29 cellular contexts compared by ENCODE assay signal in genomic region chr12:43208627-43209026, GRCh38.
DNase-seq lines count a peak whose midpoint lies in the region; ATAC-seq and TF ChIP-seq lines count a peak whose summit lies in the region.
"Had no signal": no experiment of that assay in that cellular context is flagged by ENCODE, and none has a peak within 500 bp of the region (broad histone marks: within the 10 kb centered on the region; RNA-seq: fewer than 3 reads in every experiment).

No MANE protein-coding gene starts in this region.

- H3K4me3 ChIP-seq in astrocyte of the spinal cord (ENCODE audit: low read depth, low read length) (no peak overlapping the region), kidney epithelial cell (ENCODE audit: low read depth, low read length) (no peak overlapping the region), skeletal muscle cell (ENCODE audit: low read depth, low read length) (no peak overlapping the region)
- H3K4me3 ChIP-seq: pancreas, spleen, tibial artery had no signal

- POLR2A ChIA-PET in activated CD4-positive, alpha-beta T cell treated with anti-CD3 and anti-CD28 coated beads, Interleukin-2, amount 10 ng/mL, durations not matched to agents 7 days and 5 days (lab: Charles Lee) = no interaction called here

- H3K4me1 Mint-ChIP-seq in activated CD4-positive, alpha-beta T cell treated with anti-CD3 and anti-CD28 coated beads, Interleukin-2, amount 10 ng/mL, durations not matched to agents 7 days and 5 days = peaks cover 9% of the 10 kb centered on the region
- H3K4me1 Mint-ChIP-seq: activated CD4-positive, alpha-beta memory T cell treated with anti-CD3 and anti-CD28 coated beads, Interleukin-2, amount 10 ng/mL, durations not matched to agents 7 days and 5 days; natural killer cell had no signal

- H3K27ac Mint-ChIP-seq in activated CD4-positive, alpha-beta T cell treated with anti-CD3 and anti-CD28 coated beads, Interleukin-2, amount 10 ng/mL, durations not matched to agents 7 days and 5 days = no peak overlapping the region
- H3K27ac Mint-ChIP-seq: activated CD4-positive, alpha-beta memory T cell treated with anti-CD3 and anti-CD28 coated beads, Interleukin-2, amount 10 ng/mL, durations not matched to agents 7 days and 5 days; activated naive CD8-positive, alpha-beta T cell treated with anti-CD3 and anti-CD28 coated beads, Interleukin-2, amount 50 U/mL, for 24 hours; HFFc6; mesothelial cell of epicardium; natural killer cell had no signal

- in situ Hi-C loops in astrocyte of the spinal cord (cut with HindIII; ENCODE audit: low sequenced_read_pairs) = no loop called here

- DNase-seq in Daoy (ENCODE audit: low read depth) (peak; percentile 43), astrocyte of the spinal cord (ENCODE audit: low read depth, low spot score) (peak; percentile 93), kidney epithelial cell (ENCODE audit: low read depth) (peak; percentile 64), skeletal muscle cell (ENCODE audit: low read depth) (peak; percentile 50), C1 segment of cervical spinal cord (lab: John Stamatoyannopoulos, UW) (no peak)
- DNase-seq in activated CD4-positive, alpha-beta T cell treated with anti-CD3 and anti-CD28 coated beads, Interleukin-2, amount 10 ng/mL, durations not matched to agents 7 days and 5 days = no peak
- DNase-seq: activated CD4-positive, alpha-beta memory T cell treated with anti-CD3 and anti-CD28 coated beads, Interleukin-2, amount 10 ng/mL, durations not matched to agents 7 days and 5 days; activated CD4-positive, CD25-positive, alpha-beta regulatory T cell; activated effector memory CD4-positive, alpha-beta T cell treated with anti-CD3 and anti-CD28 coated beads, Interleukin-2, amount 50 U/mL, for 16 hours; activated naive CD8-positive, alpha-beta T cell treated with anti-CD3 and anti-CD28 coated beads, Interleukin-2, amount 50 U/mL, for 24 hours; central memory CD4-positive, alpha-beta T cell; erythroblast; HFFc6; Karpas-422; natural killer cell; NCI-H187; NCI-H345; NCI-H774; OCI-M1; pancreas; Right ventricle myocardium superior; spleen; stimulated activated CD4-positive, alpha-beta T cell treated with anti-CD3 and anti-CD28 coated beads, Interleukin-4, amount 100 ng/mL, for 24 hours; stimulated activated naive CD8-positive, alpha-beta T cell treated with anti-CD3 and anti-CD28 coated beads, Interleukin-15, Interleukin-2, amounts not matched to agents 100 U/mL and 50 U/mL, for 24 hours; SW 1271; tibial artery had no signal

- H3K4me3 Mint-ChIP-seq in activated CD4-positive, alpha-beta T cell treated with anti-CD3 and anti-CD28 coated beads, Interleukin-2, amount 10 ng/mL, durations not matched to agents 7 days and 5 days = no peak overlapping the region
- H3K4me3 Mint-ChIP-seq: activated CD4-positive, alpha-beta memory T cell treated with anti-CD3 and anti-CD28 coated beads, Interleukin-2, amount 10 ng/mL, durations not matched to agents 7 days and 5 days; activated naive CD8-positive, alpha-beta T cell treated with anti-CD3 and anti-CD28 coated beads, Interleukin-2, amount 50 U/mL, for 24 hours; HFFc6; mesothelial cell of epicardium; natural killer cell had no signal

- peaks cover 3% of the 10 kb centered on the region for H3K27me3 Mint-ChIP-seq in activated CD4-positive, alpha-beta T cell treated with anti-CD3 and anti-CD28 coated beads, Interleukin-2, amount 10 ng/mL, durations not matched to agents 7 days and 5 days
- H3K27me3 Mint-ChIP-seq: activated CD4-positive, alpha-beta memory T cell treated with anti-CD3 and anti-CD28 coated beads, Interleukin-2, amount 10 ng/mL, durations not matched to agents 7 days and 5 days; activated naive CD8-positive, alpha-beta T cell treated with anti-CD3 and anti-CD28 coated beads, Interleukin-2, amount 50 U/mL, for 24 hours had no signal

- H3K27me3 ChIP-seq in kidney epithelial cell (ENCODE audit: control insufficient read depth, insufficient read depth, low read length) = no peaks in the 10 kb centered on the region
- H3K27me3 ChIP-seq: pancreas, spleen, tibial artery had no signal

- CTCF ChIA-PET in activated CD4-positive, alpha-beta T cell treated with anti-CD3 and anti-CD28 coated beads, Interleukin-2, amount 10 ng/mL, durations not matched to agents 7 days and 5 days (lab: Charles Lee) = no interaction called here

- ATAC-seq in GM18520 (IDR thresholded peaks at IDR 0.05; ENCODE audit: unreplicated experiment) (no peak), HG03280 (IDR thresholded peaks at IDR 0.05; ENCODE audit: unreplicated experiment) (no peak)
- ATAC-seq: activated naive CD8-positive, alpha-beta T cell treated with anti-CD3 and anti-CD28 coated beads, Interleukin-2, amount 50 U/mL, for 24 hours; natural killer cell; pancreas; stimulated activated naive CD8-positive, alpha-beta T cell treated with anti-CD3 and anti-CD28 coated beads, Interleukin-15, Interleukin-2, amounts not matched to agents 100 U/mL and 50 U/mL, for 24 hours had no signal

- H3K36me3 Mint-ChIP-seq in activated CD4-positive, alpha-beta T cell treated with anti-CD3 and anti-CD28 coated beads, Interleukin-2, amount 10 ng/mL, durations not matched to agents 7 days and 5 days (ENCODE audit: low read depth) = no peaks in the 10 kb centered on the region
- H3K36me3 Mint-ChIP-seq: natural killer cell had no signal

- H3K36me3 ChIP-seq in kidney epithelial cell (ENCODE audit: control insufficient read depth, insufficient read depth, low read length) = no peaks in the 10 kb centered on the region
- H3K36me3 ChIP-seq: pancreas, spleen, tibial artery had no signal

- TF ChIP-seq CTCF in astrocyte of the spinal cord (IDR thresholded peaks at IDR 0.05; ENCODE audit: low read depth, low read length) (no peak), kidney epithelial cell (IDR thresholded peaks at IDR 0.05; ENCODE audit: insufficient read depth, low read length, poor library complexity, severe bottlenecking) (no peak)

- H3K9me3 Mint-ChIP-seq in activated CD4-positive, alpha-beta T cell treated with anti-CD3 and anti-CD28 coated beads, Interleukin-2, amount 10 ng/mL, durations not matched to agents 7 days and 5 days = no peaks in the 10 kb centered on the region
- H3K9me3 Mint-ChIP-seq: activated CD4-positive, alpha-beta memory T cell treated with anti-CD3 and anti-CD28 coated beads, Interleukin-2, amount 10 ng/mL, durations not matched to agents 7 days and 5 days; HFFc6 had no signal

Comparison
In these comparisons a context has a peak if more than half of its experiments do, and no peak if none do; other contexts are left out.
1. DNase-seq: peak in Daoy (single experiment), astrocyte of the spinal cord (single experiment), kidney epithelial cell (single experiment) and skeletal muscle cell (single experiment); none in activated CD4-positive, alpha-beta T cell treated with anti-CD3 and anti-CD28 coated beads, Interleukin-2, amount 10 ng/mL, durations not matched to agents 7 days and 5 days (single experiment) and C1 segment of cervical spinal cord (0 of 14).